1 cellular context compared by ENCODE assay signal in the genomic region with DNA sequence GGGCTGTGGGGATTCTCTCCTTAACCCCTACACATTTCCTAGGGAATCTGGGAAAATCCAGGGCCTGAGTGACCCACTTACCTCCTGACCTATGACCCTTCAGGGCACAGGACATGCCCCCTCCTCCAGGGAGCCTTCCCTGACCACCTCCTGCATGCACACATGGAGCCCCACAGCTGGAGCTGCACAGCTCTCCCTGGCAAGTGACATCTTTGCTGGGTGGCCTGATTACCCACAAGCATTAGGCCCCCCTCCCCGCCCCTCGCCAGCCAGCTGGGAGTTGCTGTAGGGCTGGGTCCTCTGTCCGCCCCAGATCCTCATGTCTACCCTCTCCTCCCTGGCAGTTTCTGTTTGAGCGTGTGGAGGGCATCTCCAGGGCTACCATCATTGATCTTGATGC.
TF ChIP-seq lines count a peak whose summit lies in the region.

No MANE protein-coding gene starts in this region.

TF ChIP-seq in K562, 482 proteins besides CTCF, POLR2A, EP300 and RAD21:
- TF ChIP-seq NR2C1 (IDR thresholded peaks at IDR 0.05) = no peak
- TF ChIP-seq NR2C1 (tag; IDR thresholded peaks at IDR 0.05) = peak; percentile 59
- TF ChIP-seq ZFP36 (IDR thresholded peaks at IDR 0.05; ENCODE audit: low read depth, low read length, partially characterized antibody) = peak; percentile 93
- TF ChIP-seq PURB (CRISPR knock-in tag; IDR thresholded peaks at IDR 0.05; ENCODE audit: low read depth) = no peak
